9 cellular contexts compared by ENCODE assay signal in the genomic region with DNA sequence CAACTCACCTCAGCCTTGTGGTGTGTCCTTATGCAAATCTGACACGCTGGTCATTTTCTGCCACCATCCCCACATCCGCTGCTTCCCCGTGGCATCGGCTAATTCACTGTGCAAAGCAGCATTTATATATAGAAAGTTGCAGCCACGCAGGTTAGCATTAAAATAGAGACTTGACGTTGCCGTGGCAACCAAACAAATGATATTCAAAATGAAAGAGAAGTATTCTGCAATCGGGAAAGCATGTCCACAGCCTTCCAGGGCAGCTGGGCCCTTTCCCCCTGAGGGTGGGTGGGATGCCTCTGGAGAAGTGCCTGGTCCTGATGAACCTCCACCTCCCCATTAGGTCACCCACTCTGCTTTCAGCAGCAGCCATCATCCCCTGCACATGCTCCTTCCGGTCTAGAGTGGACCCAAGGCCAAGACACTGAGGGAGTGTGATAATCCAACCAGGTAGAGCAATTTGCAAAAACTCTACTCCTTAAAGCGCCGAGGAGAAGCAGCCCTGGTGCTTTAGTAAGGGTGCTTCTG.
DNase-seq lines count a peak whose midpoint lies in the region; ATAC-seq, FAIRE-seq and TF ChIP-seq lines count a peak whose summit lies in the region.
"Had no signal": no experiment of that assay in that cellular context is flagged by ENCODE, and none has a peak within 500 bp of the region (broad histone marks: within the 10 kb centered on the region; RNA-seq: fewer than 3 reads in every experiment).

No MANE protein-coding gene starts in this region.

- H3K4me1 ChIP-seq in right atrium auricular region: peaks cover 0 to 64% of the 10 kb centered on the region in 2 donors

- DNase-seq in GM12891 (ENCODE audit: insufficient read length, low spot score) (peak; percentile 72), right atrium auricular region (ENCODE audit: low spot score) (peak; percentile 88), cerebellar cortex (ENCODE audit: low spot score) (no peak), mucosa of gallbladder (ENCODE audit: low spot score) (no peak), frontal cortex (ENCODE audit: low spot score in 2 of 2) (no peak), ecto neural progenitor cell (ENCODE audit: low spot score) (no peak)
- DNase-seq: DND-41 had no signal

- H3K4me3 ChIP-seq in right atrium auricular region: no peak overlapping the region

- H3K27me3 ChIP-seq in right atrium auricular region: no peaks in the 10 kb centered on the region

- FAIRE-seq in GM12891 (lab: Jason Lieb, UNC) (peak; percentile 100), frontal cortex (lab: Jason Lieb, UNC) (no peak)

- H3K27ac ChIP-seq in right atrium auricular region: peak overlapping the region; percentile 41 to 72

- H3K9me3 ChIP-seq in right atrium auricular region: no peaks in the 10 kb centered on the region

- no peak for TF ChIP-seq POLR2A in GM12891 (IDR thresholded peaks at IDR 0.05; ENCODE audit: low read depth, low read length)

- no peak for TF ChIP-seq CTCF in right atrium auricular region (IDR thresholded peaks at IDR 0.05)

- peak; percentile 64 for ATAC-seq in GM21526 (IDR thresholded peaks at IDR 0.05; ENCODE audit: low FRiP score, unreplicated experiment)
- peak; percentile 87 for ATAC-seq in HG03521 (IDR thresholded peaks at IDR 0.05; ENCODE audit: unreplicated experiment)

- H3K36me3 ChIP-seq in right atrium auricular region: no peaks in the 10 kb centered on the region

TF ChIP-seq in GM12891, 5 proteins besides CTCF, POLR2A, EP300 and RAD21:
- no peak for TF ChIP-seq TAF1 (IDR thresholded peaks at IDR 0.05; ENCODE audit: low read depth, low read length)
- peak; percentile 99 for TF ChIP-seq POU2F2 (IDR thresholded peaks at IDR 0.05; ENCODE audit: low read depth, low read length)
- no peak for TF ChIP-seq POLR2AphosphoS5 (IDR thresholded peaks at IDR 0.05; ENCODE audit: low read depth, low read length)
- TF ChIP-seq SPI1 (IDR thresholded peaks at IDR 0.05; ENCODE audit: low read depth, low read length): no peak

Comparison
In these comparisons a context has a peak if more than half of its experiments do, and no peak if none do; other contexts are left out.
1. DNase-seq: peak in GM12891 (single experiment) and right atrium auricular region (single experiment); none in cerebellar cortex (single experiment), mucosa of gallbladder (single experiment), frontal cortex (0 of 2) and ecto neural progenitor cell (single experiment).